In genomic region chr6:169990095-169991030, GRCh38 we compare ENCODE assay signal across 9 cellular contexts.
DNase-seq lines count a peak whose midpoint lies in the region; ATAC-seq, FAIRE-seq and TF ChIP-seq lines count a peak whose summit lies in the region.
"Had no signal": no experiment of that assay in that cellular context is flagged by ENCODE, and none has a peak within 500 bp of the region (broad histone marks: within the 10 kb centered on the region; RNA-seq: fewer than 3 reads in every experiment).

No MANE protein-coding gene starts in this region.

- ATAC-seq in right cardiac atrium (no peak), GM18517 (IDR thresholded peaks at IDR 0.05; ENCODE audit: unreplicated experiment) (no peak)

- H3K9ac ChIP-seq in endothelial cell of umbilical vein (replicated peaks; ENCODE audit: extremely low read depth, insufficient read depth, low read length) (no peak overlapping the region), mammary epithelial cell (ENCODE audit: insufficient read depth, low read length) (no peak overlapping the region)

- BruUV-seq in endothelial cell of umbilical vein (replicated peaks; lab: Mats Ljungman, UMichigan) (no TSS peak), Caco-2 (replicated peaks; lab: Mats Ljungman, UMichigan) (no TSS peak), mammary epithelial cell (replicated peaks; lab: Mats Ljungman, UMichigan) (no TSS peak)

- TF ChIP-seq POLR2A in endothelial cell of umbilical vein (IDR thresholded peaks at IDR 0.05; ENCODE audit: low read depth, low read length): no peak

- H2AFZ ChIP-seq in endothelial cell of umbilical vein (ENCODE audit: low read depth, low read length): peak overlapping the region; percentile 13
- H2AFZ ChIP-seq in mammary epithelial cell (ENCODE audit: low read depth, low read length): no peak overlapping the region

- H3K4me3 ChIP-seq in right cardiac atrium (ENCODE audit: low read length) (no peak overlapping the region), endothelial cell of umbilical vein (replicated peaks in 1 of 3; ENCODE audit: insufficient read depth in 1 of 3, low read depth in 1 of 3, low read length in 3 of 3) (no peak overlapping the region), Caco-2 (ENCODE audit: low read depth, low read length) (no peak overlapping the region), mammary epithelial cell (replicated peaks in 1 of 3; ENCODE audit: insufficient read depth in 1 of 3, low read depth in 2 of 3, low read length in 3 of 3) (no peak overlapping the region)

- peak overlapping the region; percentile 35 for H3K4me3 Mint-ChIP-seq in T-helper 1 cell treated with Interleukin-12 subunit alpha and Interleukin-12 subunit beta and Interleukin-4 antibody, amounts not matched to agents 30 μg/mL and 1 μg/mL, for 36 hours
- no peak overlapping the region for H3K4me3 Mint-ChIP-seq in Caco-2 (ENCODE audit: unreplicated experiment)

- no peak overlapping the region for H3K27ac ChIP-seq in right cardiac atrium (ENCODE audit: low read length)
- H3K27ac ChIP-seq in endothelial cell of umbilical vein (ENCODE audit: insufficient read depth, low read depth, low read length): no peak overlapping the region
- H3K27ac ChIP-seq in mammary epithelial cell (ENCODE audit: insufficient read depth, low read depth, low read length): no peak overlapping the region
- H3K27ac ChIP-seq: C4-2B had no signal

- H3K79me2 ChIP-seq in endothelial cell of umbilical vein (ENCODE audit: control insufficient read depth, insufficient read depth, low read length) (no peaks in the 10 kb centered on the region), mammary epithelial cell (ENCODE audit: insufficient read depth, low read length) (no peaks in the 10 kb centered on the region)

- CTCF ChIA-PET in endothelial cell of umbilical vein (lab: Charles Lee): interaction anchor here (0.8 to 1.9 kb wide), 3 partner anchors 28 to 158 kb away, joined by 3 to 19 read pairs (median 3); no protein-coding TSS in a partner anchor
- CTCF ChIA-PET in Caco-2 (lab: Charles Lee): no interaction called here
- CTCF ChIA-PET in mammary epithelial cell (lab: Charles Lee; ENCODE audit: low non-redundant PET): no interaction called here

- FAIRE-seq in endothelial cell of umbilical vein (lab: Jason Lieb, UNC): no peak

- H3K4me2 ChIP-seq in endothelial cell of umbilical vein (ENCODE audit: insufficient read depth, low read length) (no peak overlapping the region), mammary epithelial cell (ENCODE audit: insufficient read depth, low read depth, low read length) (no peak overlapping the region)

- intact Hi-C loops in cardiac septum (cut with DNase I) (no loop called here), right cardiac atrium (cut with DNase I) (no loop called here), endothelial cell of umbilical vein (cut with micrococcal nuclease) (no loop called here), Caco-2 (cut with micrococcal nuclease; ENCODE audit: unreplicated experiment) (no loop called here), mammary epithelial cell (cut with micrococcal nuclease) (no loop called here)

- in situ Hi-C loops in mammary epithelial cell (cut with MboI; ENCODE audit: low sequenced_read_pairs in 2 of 2): loop anchor here in 1 of 2 donors (25.0 kb wide), 1 partner anchor 297 kb away; the partner anchor contains the start of gene DLL1

- H3K9me3 ChIP-seq in right cardiac atrium (ENCODE audit: control insufficient read depth, low read length): no peaks in the 10 kb centered on the region
- H3K9me3 ChIP-seq in endothelial cell of umbilical vein (replicated peaks; ENCODE audit: control insufficient read depth, insufficient read depth, low read length): no peaks in the 10 kb centered on the region
- H3K9me3 ChIP-seq in Caco-2: no peaks in the 10 kb centered on the region
- no peaks in the 10 kb centered on the region for H3K9me3 ChIP-seq in mammary epithelial cell (replicated peaks; ENCODE audit: insufficient read depth, low read length)

- DNase-seq in cardiac septum (ENCODE audit: low spot score) (peak; percentile 72), right cardiac atrium (no peak), endothelial cell of umbilical vein (ENCODE audit: low read depth, low spot score) (peak; percentile 26), Caco-2 (no peak), mammary epithelial cell (no peak)
- DNase-seq in stimulated activated CD8-positive, alpha-beta memory T cell treated with anti-CD3 and anti-CD28 coated beads, Interleukin-12 subunit alpha, Interleukin-12 subunit beta, amount 100 ng/mL, for 4 hours (ENCODE audit: low read depth): peak; percentile 14

- no peaks in the 10 kb centered on the region for H3K9me3 Mint-ChIP-seq in T-helper 1 cell treated with Interleukin-12 subunit alpha and Interleukin-12 subunit beta and Interleukin-4 antibody, amounts not matched to agents 30 μg/mL and 1 μg/mL, for 36 hours
- no peaks in the 10 kb centered on the region for H3K9me3 Mint-ChIP-seq in Caco-2 (ENCODE audit: unreplicated experiment)

- H3K4me1 ChIP-seq in right cardiac atrium (ENCODE audit: control insufficient read depth, insufficient read depth, low read length): no peaks in the 10 kb centered on the region
- no peaks in the 10 kb centered on the region for H3K4me1 ChIP-seq in endothelial cell of umbilical vein (ENCODE audit: control insufficient read depth, extremely low read depth, insufficient read depth, low read length)
- no peaks in the 10 kb centered on the region for H3K4me1 ChIP-seq in Caco-2
- no peaks in the 10 kb centered on the region for H3K4me1 ChIP-seq in mammary epithelial cell (ENCODE audit: insufficient read depth, low read length)

- 69% methylated on average over 32 of the region's 32 CpGs for WGBS in right cardiac atrium
- 89% methylated on average over 28 of the region's 32 CpGs for WGBS in mammary epithelial cell (ENCODE audit: low coverage, missing lambda C conversion rate)

- H3K4me1 Mint-ChIP-seq in T-helper 1 cell treated with Interleukin-12 subunit alpha and Interleukin-12 subunit beta and Interleukin-4 antibody, amounts not matched to agents 30 μg/mL and 1 μg/mL, for 36 hours (ENCODE audit: low read depth): peaks cover 18% of the 10 kb centered on the region
- no peaks in the 10 kb centered on the region for H3K4me1 Mint-ChIP-seq in Caco-2 (ENCODE audit: low read depth, unreplicated experiment)

- POLR2A ChIA-PET in endothelial cell of umbilical vein (lab: Charles Lee) (no interaction called here), Caco-2 (lab: Charles Lee) (no interaction called here)

- TF ChIP-seq CTCF in endothelial cell of umbilical vein (IDR thresholded peaks at IDR 0.05; ENCODE audit: extremely low read depth in 1 of 2, insufficient read depth in 1 of 2, low read depth in 1 of 2, low read length in 2 of 2): no peak
- TF ChIP-seq CTCF in Caco-2 (IDR thresholded peaks at IDR 0.05; ENCODE audit: insufficient read depth in 1 of 2, low read depth in 1 of 2, low read length in 1 of 2, severe bottlenecking in 1 of 2, unreplicated experiment in 1 of 2): no peak
- TF ChIP-seq CTCF in mammary epithelial cell (conservative IDR thresholded peaks at IDR 0.05 in 1 of 2, IDR thresholded peaks at IDR 0.05 in 1 of 2; ENCODE audit: extremely low read depth in 1 of 2, insufficient read depth in 1 of 2, low read depth in 1 of 2, low read length in 2 of 2): no peak

- no peaks in the 10 kb centered on the region for H3K36me3 Mint-ChIP-seq in T-helper 1 cell treated with Interleukin-12 subunit alpha and Interleukin-12 subunit beta and Interleukin-4 antibody, amounts not matched to agents 30 μg/mL and 1 μg/mL, for 36 hours (ENCODE audit: low read depth)
- no peaks in the 10 kb centered on the region for H3K36me3 Mint-ChIP-seq in Caco-2 (ENCODE audit: insufficient read depth, unreplicated experiment)

- H3K36me3 ChIP-seq in endothelial cell of umbilical vein (ENCODE audit: control insufficient read depth in 2 of 2, extremely low read depth in 1 of 2, insufficient read depth in 2 of 2, low read length in 2 of 2): no peaks in the 10 kb centered on the region
- H3K36me3 ChIP-seq in Caco-2 (ENCODE audit: control insufficient read depth, insufficient read depth, low read length): no peaks in the 10 kb centered on the region
- no peaks in the 10 kb centered on the region for H3K36me3 ChIP-seq in mammary epithelial cell (ENCODE audit: insufficient read depth, low read length)

- H4K20me1 ChIP-seq in endothelial cell of umbilical vein (replicated peaks; ENCODE audit: control insufficient read depth, extremely low read depth, insufficient read depth, low read length): no peaks in the 10 kb centered on the region
- no peaks in the 10 kb centered on the region for H4K20me1 ChIP-seq in mammary epithelial cell (ENCODE audit: insufficient read depth, low read length)

- H3K27me3 Mint-ChIP-seq in T-helper 1 cell treated with Interleukin-12 subunit alpha and Interleukin-12 subunit beta and Interleukin-4 antibody, amounts not matched to agents 30 μg/mL and 1 μg/mL, for 36 hours (ENCODE audit: low read depth): peaks cover 7% of the 10 kb centered on the region
- H3K27me3 Mint-ChIP-seq in Caco-2 (ENCODE audit: insufficient read depth, unreplicated experiment): no peaks in the 10 kb centered on the region

- dilution Hi-C loops in endothelial cell of umbilical vein (cut with MboI; ENCODE audit: extremely low pct_ligation_motif_present, low sequenced_read_pairs): no loop called here
- dilution Hi-C loops in mammary epithelial cell (cut with HindIII; ENCODE audit: low sequenced_read_pairs): no loop called here

- H3K27me3 ChIP-seq in right cardiac atrium (ENCODE audit: control insufficient read depth, insufficient read depth) (no peaks in the 10 kb centered on the region), endothelial cell of umbilical vein (ENCODE audit: control insufficient read depth in 2 of 2, insufficient read depth in 2 of 2, low read length in 2 of 2) (no peaks in the 10 kb centered on the region), Caco-2 (replicated peaks; ENCODE audit: control insufficient read depth, insufficient read depth, low read length) (no peaks in the 10 kb centered on the region), mammary epithelial cell (ENCODE audit: insufficient read depth, low read length) (no peaks in the 10 kb centered on the region)

- no peaks in the 10 kb centered on the region for H3K9me1 ChIP-seq in endothelial cell of umbilical vein (replicated peaks; ENCODE audit: control insufficient read depth, extremely low read depth, insufficient read depth, low read length)

- peak overlapping the region; percentile 37 for H3K27ac Mint-ChIP-seq in T-helper 1 cell treated with Interleukin-12 subunit alpha and Interleukin-12 subunit beta and Interleukin-4 antibody, amounts not matched to agents 30 μg/mL and 1 μg/mL, for 36 hours
- H3K27ac Mint-ChIP-seq in Caco-2 (ENCODE audit: unreplicated experiment): no peak overlapping the region

TF ChIP-seq in endothelial cell of umbilical vein, 7 proteins besides CTCF, POLR2A, EP300 and RAD21:
- TF ChIP-seq MYC (IDR thresholded peaks at IDR 0.05; ENCODE audit: low read depth, low read length): no peak
- TF ChIP-seq FOS (IDR thresholded peaks at IDR 0.05; ENCODE audit: borderline replicate concordance, insufficient read depth, low read length): no peak
- no peak for TF ChIP-seq POLR2AphosphoS5 (IDR thresholded peaks at IDR 0.05; ENCODE audit: insufficient read depth, low read depth, low read length)
- TF ChIP-seq JUN (IDR thresholded peaks at IDR 0.05; ENCODE audit: borderline replicate concordance, insufficient read depth, insufficient read length, low read depth): no peak
- no peak for TF ChIP-seq EZH2 (IDR thresholded peaks at IDR 0.05; ENCODE audit: borderline replicate concordance, low read depth, low read length, severe bottlenecking)

Comparison
In these comparisons a context has a peak if more than half of its experiments do, and no peak if none do; other contexts are left out.
1. DNase-seq: peak in cardiac septum (single experiment), endothelial cell of umbilical vein (single experiment) and stimulated activated CD8-positive, alpha-beta memory T cell treated with anti-CD3 and anti-CD28 coated beads, Interleukin-12 subunit alpha, Interleukin-12 subunit beta, amount 100 ng/mL, for 4 hours (single experiment); none in right cardiac atrium (0 of 3), Caco-2 (0 of 2) and mammary epithelial cell (single experiment).